In genomic region chr2:60710707-60711106, GRCh38 we compare ENCODE assay signal across 13 cellular contexts. TPM values are rescaled to one million over a fixed set of nuclear protein-coding genes. Genes with fewer than 3 reads are reported as not detected.
A peak's percentile ranks its signal among the peaks of the same experiment; 100 is the strongest.
DNase-seq lines count a peak whose midpoint lies in the region; ATAC-seq, FAIRE-seq and TF ChIP-seq lines count a peak whose summit lies in the region.
"Had no signal": no experiment of that assay in that cellular context is flagged by ENCODE, and none has a peak within 500 bp of the region (broad histone marks: within the 10 kb centered on the region; RNA-seq: fewer than 3 reads in every experiment).

No MANE protein-coding gene starts in this region.

- no peaks in the 10 kb centered on the region for H3F3A ChIP-seq in SK-N-SH (replicated peaks; ENCODE audit: insufficient read depth)

- TF ChIP-seq POLR2A in H1 (IDR thresholded peaks at IDR 0.05; ENCODE audit: control extremely low read depth in 1 of 2, low read depth in 2 of 2, low read length in 2 of 2) = no peak

- H3K18ac ChIP-seq in H1 (ENCODE audit: extremely low read depth, low read length) = no peak overlapping the region

- TF ChIP-seq CTCF in SK-N-SH (IDR thresholded peaks at IDR 0.05) (no peak), H1 (IDR thresholded peaks at IDR 0.05; ENCODE audit: control extremely low read depth in 1 of 3, insufficient read depth in 1 of 3, low read depth in 1 of 3, low read length in 3 of 3) (no peak), upper lobe of right lung (IDR thresholded peaks at IDR 0.05) (no peak), BE2C (IDR thresholded peaks at IDR 0.05; ENCODE audit: low read depth, low read length) (no peak)

- H3K27me3 ChIP-seq in SK-N-SH (ENCODE audit: insufficient read depth) = no peaks in the 10 kb centered on the region
- no peaks in the 10 kb centered on the region for H3K27me3 ChIP-seq in H1 (replicated peaks in 1 of 4; ENCODE audit: control insufficient read depth in 3 of 4, extremely low read depth in 1 of 4, insufficient read depth in 3 of 4, low read length in 3 of 4)
- no peaks in the 10 kb centered on the region for H3K27me3 ChIP-seq in upper lobe of right lung
- no peaks in the 10 kb centered on the region for H3K27me3 ChIP-seq in BE2C

- H3K9ac ChIP-seq in SK-N-SH (no peak overlapping the region), H1 (replicated peaks in 1 of 4; ENCODE audit: extremely low read depth in 1 of 4, low read depth in 3 of 4, low read length in 3 of 4) (no peak overlapping the region)

- H3K36me3 ChIP-seq in SK-N-SH (replicated peaks in 1 of 2; ENCODE audit: control insufficient read depth in 1 of 2, insufficient read depth in 2 of 2, low read length in 1 of 2) (no peaks in the 10 kb centered on the region), H1 (ENCODE audit: control insufficient read depth in 2 of 4, insufficient read depth in 4 of 4, low read length in 3 of 4) (no peaks in the 10 kb centered on the region), upper lobe of right lung (no peaks in the 10 kb centered on the region), BE2C (no peaks in the 10 kb centered on the region)

- no peak overlapping the region for H4K8ac ChIP-seq in H1 (ENCODE audit: extremely low read depth, insufficient read depth, low read length)

- H3K79me1 ChIP-seq in H1 (ENCODE audit: low read depth, low read length) = no peaks in the 10 kb centered on the region

- no peak for FAIRE-seq in H1 (lab: Jason Lieb, UNC)
- FAIRE-seq: A549 had no signal

- no peak overlapping the region for H2BK12ac ChIP-seq in H1 (ENCODE audit: low read depth, low read length)

- WGBS in SK-N-SH (ENCODE audit: low lambda C conversion rate) = 59% methylated on average over 4 of the region's 4 CpGs
- WGBS in H1 (ENCODE audit: extremely low coverage in 1 of 2, insufficient coverage in 1 of 2, insufficient read length in 1 of 2, insufficient replicate concordance in 2 of 2, low coverage in 1 of 2, low lambda C conversion rate in 2 of 2, missing lambda C conversion rate in 1 of 2), 2 experiments = 93% methylated on average over 4 of the region's 4 CpGs; no CpG with 5 or more reads in 1 of the 2 experiments

- no peak overlapping the region for H3K4me3 ChIP-seq in SK-N-SH (ENCODE audit: low read depth in 2 of 2, low read length in 1 of 2)
- no peak overlapping the region for H3K4me3 ChIP-seq in H1 (ENCODE audit: extremely low read depth in 1 of 4, insufficient read depth in 2 of 4, low read depth in 3 of 4, low read length in 4 of 4)
- H3K4me3 ChIP-seq in upper lobe of right lung = no peak overlapping the region
- H3K4me3 ChIP-seq in BE2C (ENCODE audit: low read depth, low read length) = no peak overlapping the region
- H3K4me3 ChIP-seq: A549 had no signal

- no peaks in the 10 kb centered on the region for H3K23me2 ChIP-seq in H1 (ENCODE audit: low read depth, low read length)

- TF ChIP-seq EP300 in SK-N-SH (IDR thresholded peaks at IDR 0.05; ENCODE audit: borderline replicate concordance in 1 of 2, low read depth in 1 of 2, low read length in 1 of 2) = no peak
- TF ChIP-seq EP300 in H1 (IDR thresholded peaks at IDR 0.05; ENCODE audit: borderline replicate concordance in 1 of 2, low read depth in 2 of 2, low read length in 2 of 2) = no peak

- no peaks in the 10 kb centered on the region for H4K20me1 ChIP-seq in SK-N-SH (ENCODE audit: insufficient read depth)
- no peaks in the 10 kb centered on the region for H4K20me1 ChIP-seq in H1 (replicated peaks in 1 of 2; ENCODE audit: control insufficient read depth in 1 of 2, insufficient read depth in 2 of 2, low read length in 2 of 2)

- no peak overlapping the region for H3K14ac ChIP-seq in H1 (ENCODE audit: insufficient read length)

- H3K4me1 ChIP-seq in SK-N-SH (ENCODE audit: control insufficient read depth in 1 of 2, insufficient read depth in 2 of 2, low read depth in 1 of 2, low read length in 1 of 2) (no peaks in the 10 kb centered on the region), H1 (replicated peaks in 1 of 4; ENCODE audit: control insufficient read depth in 3 of 4, insufficient read depth in 4 of 4, low read length in 3 of 4) (no peaks in the 10 kb centered on the region), upper lobe of right lung (no peaks in the 10 kb centered on the region), BE2C (no peaks in the 10 kb centered on the region)
- H3K4me1 ChIP-seq: A549 had no signal

- no peak overlapping the region for H2BK5ac ChIP-seq in H1 (ENCODE audit: low read depth, low read length)

- H4K91ac ChIP-seq in H1 (replicated peaks; ENCODE audit: insufficient read length, low read length) = no peak overlapping the region

- no peak overlapping the region for H3K27ac ChIP-seq in SK-N-SH (ENCODE audit: low read depth in 2 of 2, low read length in 1 of 2)
- no peak overlapping the region for H3K27ac ChIP-seq in H1 (ENCODE audit: low read depth, low read length)
- H3K27ac ChIP-seq in upper lobe of right lung = no peak overlapping the region
- H3K27ac ChIP-seq: A549 had no signal

- H3K4ac ChIP-seq in H1 (replicated peaks; ENCODE audit: insufficient read length, low read depth, low read length) = no peak overlapping the region

- CTCF ChIA-PET in SK-N-SH (lab: Yijun Ruan, JAX) (interaction anchor here (0.6 to 9.3 kb wide), 5 partner anchors 30 to 286 kb away, joined by 3 to 107 read pairs (median 3); no protein-coding TSS in a partner anchor), H1 (lab: Charles Lee; ENCODE audit: partially characterized antibody) (interaction anchor here (1.0 to 6.3 kb wide), 4 partner anchors 10 to 288 kb away, joined by 3 to 54 read pairs (median 6); no protein-coding TSS in a partner anchor)

- no peaks in the 10 kb centered on the region for H3K79me2 ChIP-seq in SK-N-SH (ENCODE audit: insufficient read depth)
- no peaks in the 10 kb centered on the region for H3K79me2 ChIP-seq in H1 (ENCODE audit: control insufficient read depth in 1 of 2, insufficient read depth in 2 of 2, low read length in 2 of 2)

- POLR2A ChIA-PET in SK-N-SH (lab: Yijun Ruan, JAX) = no interaction called here
- POLR2A ChIA-PET in H1 (lab: Charles Lee; ENCODE audit: partially characterized antibody) = no interaction called here

- no peak overlapping the region for H3K23ac ChIP-seq in H1 (ENCODE audit: insufficient read length)

- no peak overlapping the region for H2BK15ac ChIP-seq in H1 (ENCODE audit: low read length)

- H3K4me2 ChIP-seq in SK-N-SH = no peak overlapping the region
- no peak overlapping the region for H3K4me2 ChIP-seq in H1 (ENCODE audit: insufficient read depth in 1 of 2, low read depth in 2 of 2, low read length in 2 of 2)
- H3K4me2 ChIP-seq: A549 had no signal

- ATAC-seq in SK-N-SH treated with all-trans-retinoic acid at 6 μM for 48 hours (no peak), upper lobe of right lung (peak; percentile 93)
- ATAC-seq: A549; activated CD8-positive, alpha-beta memory T cell treated with anti-CD3 and anti-CD28 coated beads, Interleukin-2, amount 10 ng/mL, durations not matched to agents 7 days and 5 days had no signal

- H3K9me3 ChIP-seq in SK-N-SH (no peaks in the 10 kb centered on the region), H1 (ENCODE audit: insufficient read depth in 2 of 2, low read depth in 1 of 2, low read length in 1 of 2) (no peaks in the 10 kb centered on the region), upper lobe of right lung (no peaks in the 10 kb centered on the region), BE2C (no peaks in the 10 kb centered on the region)
- H3K9me3 ChIP-seq: A549 had no signal

- no peak overlapping the region for H2BK20ac ChIP-seq in H1 (ENCODE audit: low read length)

- DNase-seq in SK-N-SH (no peak), H1 (ENCODE audit: low read depth in 1 of 2, low spot score in 2 of 2) (no peak), lung microvascular endothelial cell (ENCODE audit: low read depth in 2 of 2) (peak; percentile 61 to 74), upper lobe of right lung (no peak), cerebellar nuclear complex (lab: John Stamatoyannopoulos, UW) (no peak), GM19238 (ENCODE audit: insufficient read length, low spot score) (no peak), BE2C (no peak)
- DNase-seq: activated CD8-positive, alpha-beta memory T cell treated with anti-CD3 and anti-CD28 coated beads, Interleukin-2, amount 10 ng/mL, durations not matched to agents 7 days and 5 days; foreskin melanocyte; GDM1; NCI-H446 treated with DMSO at 0.1 percent for 48 hours had no signal

- no peaks in the 10 kb centered on the region for H3K9me2 ChIP-seq in SK-N-SH

- H2BK120ac ChIP-seq in H1 (replicated peaks; ENCODE audit: low read depth, low read length) = no peak overlapping the region

- no peak overlapping the region for H3K56ac ChIP-seq in H1 (replicated peaks; ENCODE audit: insufficient read length, low read depth, low read length)

- TF ChIP-seq RAD21 in SK-N-SH (IDR thresholded peaks at IDR 0.05; ENCODE audit: low read length) (no peak), H1 (IDR thresholded peaks at IDR 0.05 in 1 of 2, conservative IDR thresholded peaks at IDR 0.05 in 1 of 2; ENCODE audit: low read depth in 2 of 2, low read length in 2 of 2) (no peak)

- H2AK5ac ChIP-seq in H1 (ENCODE audit: low read depth, low read length) = no peak overlapping the region

- peak overlapping the region; percentile 3; the same call in 1 of the 2 replicates for H2AFZ ChIP-seq in SK-N-SH (ENCODE audit: low read depth)
- peak overlapping the region; percentile 56 for H2AFZ ChIP-seq in H1 (ENCODE audit: low read length)

- no peak overlapping the region for H4K5ac ChIP-seq in H1 (ENCODE audit: insufficient read length, low read depth, low read length)

- intact Hi-C loops in upper lobe of right lung (cut with DNase I) = loop anchor here (10.0 kb wide), 1 partner anchor 284 kb away; no protein-coding TSS in a partner anchor

TF ChIP-seq in H1, 55 proteins besides CTCF, POLR2A, EP300 and RAD21 (continues in another document):
- TF ChIP-seq ASH2L (IDR thresholded peaks at IDR 0.05; ENCODE audit: low read length) (no peak), KDM5A (IDR thresholded peaks at IDR 0.05; ENCODE audit: low read length) (no peak), SIN3A (conservative IDR thresholded peaks at IDR 0.05 in 1 of 2, IDR thresholded peaks at IDR 0.05 in 1 of 2; ENCODE audit: low read depth in 1 of 2, low read length in 2 of 2) (no peak)

RNA-seq across cellular contexts. Expression of gene PAPOLG, which starts 45.4 kb away (rescaled TPM):
- 2.1 and 3.4 TPM in 2 replicates for polyA plus RNA-seq in SK-N-SH (2012; rRNA removed)
- 3.5 and 4.0 TPM in 2 replicates for polyA plus RNA-seq in SK-N-SH (2012; cell fraction: cytosol; rRNA removed)
- 2.3 and 5.3 TPM in 2 replicates for polyA plus RNA-seq in SK-N-SH (2012; cell fraction: nucleus; rRNA removed)
- 21.5 and 25.5 TPM in 2 replicates for total RNA-seq in H1 (2021; fragmentation: NEBNext Ultra II Directional; extraction: Animal tissue kit (Norgen Biotek cat#: 25700))
- polyA plus RNA-seq in H1 (2011; rRNA removed) = 4.3 and 6.5 TPM in 2 replicates
- polyA plus RNA-seq in H1 (2011; cell fraction: cytosol; rRNA removed) = 7.2 TPM
- 7.4 TPM for polyA plus RNA-seq in H1 (2011; cell fraction: nucleus; rRNA removed)
- polyA plus RNA-seq in H1 (2012, experiment 1 of 2) = 6.8 to 12.5 TPM (median 8.1 TPM) in 4 replicates
- 0.79 TPM for polyA plus RNA-seq in H1 (2012, experiment 2 of 2)
- 10.7 TPM for polyA plus RNA-seq in H1 (2013, experiment 1 of 2)
- 10.0 TPM for polyA plus RNA-seq in H1 (2013, experiment 2 of 2)
- polyA minus RNA-seq in H1 (2011; rRNA and poly(A)+ RNA removed) = 38.6 and 50.2 TPM in 2 replicates
- 17.8 TPM for polyA minus RNA-seq in H1 (2011; cell fraction: cytosol; rRNA and poly(A)+ RNA removed)
- polyA minus RNA-seq in H1 (2011; cell fraction: nucleus; rRNA and poly(A)+ RNA removed) = 17.7 TPM
- total RNA-seq in lung microvascular endothelial cell = 8.9 and 12.3 TPM in 2 replicates
- 13.3 TPM for total RNA-seq in upper lobe of right lung
- 3.8 TPM for polyA plus RNA-seq in BE2C (2012; ENCODE audit: insufficient read depth, insufficient read length, low read depth)

Comparison
In these comparisons a context has a peak if more than half of its experiments do, and no peak if none do; other contexts are left out.
1. DNase-seq: peak in lung microvascular endothelial cell (2 of 2); none in SK-N-SH (single experiment), H1 (0 of 2), upper lobe of right lung (single experiment), cerebellar nuclear complex (0 of 2), GM19238 (single experiment) and BE2C (single experiment).